9 cellular contexts compared by ENCODE assay signal in the genomic region with DNA sequence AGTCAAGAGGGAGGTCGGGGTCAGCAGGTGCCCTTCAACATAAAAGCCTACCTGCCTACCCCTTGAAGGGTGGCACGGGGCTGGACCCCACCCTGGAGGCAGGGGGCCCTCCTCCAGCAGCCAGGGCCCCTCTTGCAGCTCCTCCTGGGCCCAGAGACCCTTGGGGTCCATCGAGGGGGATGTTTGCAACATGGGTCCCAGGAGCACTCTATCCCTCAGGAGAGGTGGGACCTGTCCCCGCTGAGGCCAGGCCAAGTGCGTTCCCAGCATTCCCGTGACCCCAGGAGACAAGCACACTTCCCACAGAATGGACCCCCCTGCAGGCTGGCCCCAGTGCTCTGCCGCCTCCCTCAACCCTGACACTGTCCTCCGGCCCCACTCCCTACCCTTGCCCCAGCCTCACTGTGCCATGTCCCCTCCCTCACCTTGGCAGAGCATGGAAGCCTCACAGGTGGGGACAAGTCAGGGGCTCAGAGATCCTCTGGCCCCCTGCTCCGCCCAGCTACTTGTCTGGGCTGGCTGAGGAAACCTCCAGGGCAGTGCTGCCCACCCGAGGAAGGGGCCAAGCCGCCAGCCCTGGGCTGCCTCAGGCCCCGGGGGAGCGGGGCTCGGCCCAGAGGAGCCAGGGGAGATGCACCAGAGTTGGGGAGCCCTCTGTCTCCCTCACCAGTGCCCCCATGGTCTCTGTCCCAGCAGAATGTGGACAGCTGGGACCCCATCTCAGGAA. TPM values are rescaled to one million over a fixed set of nuclear protein-coding genes. Genes with fewer than 3 reads are reported as not detected.
DNase-seq lines count a peak whose midpoint lies in the region; ATAC-seq and TF ChIP-seq lines count a peak whose summit lies in the region.
"Had no signal": no experiment of that assay in that cellular context is flagged by ENCODE, and none has a peak within 500 bp of the region (broad histone marks: within the 10 kb centered on the region; RNA-seq: fewer than 3 reads in every experiment).

No MANE protein-coding gene starts in this region.

- ATAC-seq in activated CD8-positive, alpha-beta T cell treated with anti-CD3 and anti-CD28 coated beads for 36 hours: no peak
- no peak for ATAC-seq in activated CD8-positive, alpha-beta T cell treated with anti-CD3 and anti-CD28 coated beads, Interleukin-2, amount 10 ng/mL, durations not matched to agents 7 days and 5 days
- ATAC-seq in lung (ENCODE audit: insufficient read depth, low FRiP score) (no peak), GM21825 (IDR thresholded peaks at IDR 0.05; ENCODE audit: unreplicated experiment) (no peak)

- H3K27ac ChIP-seq in caudate nucleus (ENCODE audit: low read depth, low read length) (peak overlapping the region; percentile 89), lung (ENCODE audit: low read depth in 1 of 2, low read length in 1 of 2) (peak overlapping the region in 1 of 2 donors; percentile 91), testis (peak overlapping the region; percentile 93 to 98)
- H3K27ac ChIP-seq: epithelial cell of prostate had no signal

- TF ChIP-seq CTCF in activated CD8-positive, alpha-beta T cell treated with anti-CD3 and anti-CD28 coated beads for 36 hours (IDR thresholded peaks at IDR 0.05): no peak
- no peak for TF ChIP-seq CTCF in lung (IDR thresholded peaks at IDR 0.05; ENCODE audit: control extremely low read depth, extremely low read depth)
- no peak for TF ChIP-seq CTCF in testis (IDR thresholded peaks at IDR 0.05)

- peak overlapping the region; percentile 60 for H3K4me3 Mint-ChIP-seq in activated CD8-positive, alpha-beta T cell treated with anti-CD3 and anti-CD28 coated beads for 36 hours
- no peak overlapping the region for H3K4me3 Mint-ChIP-seq in activated CD8-positive, alpha-beta T cell treated with anti-CD3 and anti-CD28 coated beads, Interleukin-2, amount 10 ng/mL, durations not matched to agents 7 days and 5 days

- H3K4me1 ChIP-seq in lung (ENCODE audit: control insufficient read depth in 2 of 2, insufficient read depth in 2 of 2, low read length in 2 of 2) (peaks cover 15 to 40% of the 10 kb centered on the region in 2 donors), testis (peaks cover 64% of the 10 kb centered on the region)

- H3K27me3 ChIP-seq in lung (ENCODE audit: control insufficient read depth, insufficient read depth): no peaks in the 10 kb centered on the region
- no peaks in the 10 kb centered on the region for H3K27me3 ChIP-seq in testis

- H3K27ac Mint-ChIP-seq in activated CD8-positive, alpha-beta T cell treated with anti-CD3 and anti-CD28 coated beads for 36 hours: no peak overlapping the region
- no peak overlapping the region for H3K27ac Mint-ChIP-seq in activated CD8-positive, alpha-beta T cell treated with anti-CD3 and anti-CD28 coated beads, Interleukin-2, amount 10 ng/mL, durations not matched to agents 7 days and 5 days

- H3K4me3 ChIP-seq in lung (peak overlapping the region; percentile 81), testis (no peak overlapping the region)

- H3K4me1 Mint-ChIP-seq in activated CD8-positive, alpha-beta T cell treated with anti-CD3 and anti-CD28 coated beads for 36 hours (ENCODE audit: low read depth): no peaks in the 10 kb centered on the region
- no peaks in the 10 kb centered on the region for H3K4me1 Mint-ChIP-seq in activated CD8-positive, alpha-beta T cell treated with anti-CD3 and anti-CD28 coated beads, Interleukin-2, amount 10 ng/mL, durations not matched to agents 7 days and 5 days (ENCODE audit: low read depth)

- intact Hi-C loops in activated CD8-positive, alpha-beta T cell treated with anti-CD3 and anti-CD28 coated beads for 36 hours (cut with micrococcal nuclease): no loop called here
- intact Hi-C loops in testis (cut with DNase I; ENCODE audit: low total_unique reads): loop anchor here (5.0 kb wide), 1 partner anchor 547 kb away; a partner anchor contains a TSS

- no peaks in the 10 kb centered on the region for H3K9me3 Mint-ChIP-seq in activated CD8-positive, alpha-beta T cell treated with anti-CD3 and anti-CD28 coated beads for 36 hours
- no peaks in the 10 kb centered on the region for H3K9me3 Mint-ChIP-seq in activated CD8-positive, alpha-beta T cell treated with anti-CD3 and anti-CD28 coated beads, Interleukin-2, amount 10 ng/mL, durations not matched to agents 7 days and 5 days (ENCODE audit: insufficient read depth)

- POLR2A ChIA-PET in activated CD8-positive, alpha-beta T cell treated with anti-CD3 and anti-CD28 coated beads for 36 hours (lab: Charles Lee): interaction anchor here (1.0 to 1.2 kb wide), 3 partner anchors 9 to 19 kb away, joined by 3 to 4 read pairs (median 3); no protein-coding TSS in a partner anchor
- POLR2A ChIA-PET in activated CD8-positive, alpha-beta T cell treated with anti-CD3 and anti-CD28 coated beads, Interleukin-2, amount 10 ng/mL, durations not matched to agents 7 days and 5 days (lab: Charles Lee): interaction anchor here (1.5 kb wide), 1 partner anchor 17 kb away, joined by 3 read pairs; no protein-coding TSS in a partner anchor

- CTCF ChIA-PET in activated CD8-positive, alpha-beta T cell treated with anti-CD3 and anti-CD28 coated beads for 36 hours (lab: Charles Lee): interaction anchor here (1.3 kb wide), 1 partner anchor 19 kb away, joined by 3 read pairs; no protein-coding TSS in a partner anchor
- CTCF ChIA-PET in activated CD8-positive, alpha-beta T cell treated with anti-CD3 and anti-CD28 coated beads, Interleukin-2, amount 10 ng/mL, durations not matched to agents 7 days and 5 days (lab: Charles Lee): interaction anchor here (0.8 to 1.4 kb wide), 3 partner anchors 17 to 153 kb away, joined by 3 to 4 read pairs (median 3); a partner anchor contains a TSS

- TF ChIP-seq POLR2A in testis (IDR thresholded peaks at IDR 0.05): no peak

- peak; percentile 0 for DNase-seq in activated CD8-positive, alpha-beta T cell treated with anti-CD3 and anti-CD28 coated beads for 36 hours
- DNase-seq in activated CD8-positive, alpha-beta T cell treated with anti-CD3 and anti-CD28 coated beads, Interleukin-2, amount 10 ng/mL, durations not matched to agents 7 days and 5 days: no peak
- DNase-seq in caudate nucleus (lab: John Stamatoyannopoulos, UW): no peak
- DNase-seq in lung (ENCODE audit: low spot score): no peak
- peak; percentile 12 for DNase-seq in testis
- no peak for DNase-seq in cerebellar cortex (ENCODE audit: low spot score)
- no peak for DNase-seq in H4 (ENCODE audit: low spot score)

- no peaks in the 10 kb centered on the region for H3K9me3 ChIP-seq in lung (ENCODE audit: control insufficient read depth in 2 of 2, insufficient read depth in 1 of 2, low read length in 1 of 2)
- H3K9me3 ChIP-seq in testis: no peaks in the 10 kb centered on the region

- no peaks in the 10 kb centered on the region for H3K36me3 Mint-ChIP-seq in activated CD8-positive, alpha-beta T cell treated with anti-CD3 and anti-CD28 coated beads for 36 hours (ENCODE audit: low read depth)
- H3K36me3 Mint-ChIP-seq in activated CD8-positive, alpha-beta T cell treated with anti-CD3 and anti-CD28 coated beads, Interleukin-2, amount 10 ng/mL, durations not matched to agents 7 days and 5 days (ENCODE audit: low read depth): no peaks in the 10 kb centered on the region

- no peaks in the 10 kb centered on the region for H3K27me3 Mint-ChIP-seq in activated CD8-positive, alpha-beta T cell treated with anti-CD3 and anti-CD28 coated beads for 36 hours
- H3K27me3 Mint-ChIP-seq in activated CD8-positive, alpha-beta T cell treated with anti-CD3 and anti-CD28 coated beads, Interleukin-2, amount 10 ng/mL, durations not matched to agents 7 days and 5 days (ENCODE audit: low read depth): no peaks in the 10 kb centered on the region

- WGBS in lung, 2 donors: 81% methylated on average over 14 of the region's 14 CpGs
- WGBS in testis, 2 donors: 48 to 59% methylated on average over 5 to 13 of the region's 14 CpGs

- H3K36me3 ChIP-seq in lung (ENCODE audit: control insufficient read depth in 2 of 2, insufficient read depth in 2 of 2, low read length in 2 of 2) (peaks cover 0 to 27% of the 10 kb centered on the region in 2 donors), testis (ENCODE audit: low read depth, missing control alignments) (no peaks in the 10 kb centered on the region)

RNA-seq across cellular contexts. Expression of a gene that starts 2.2 kb away (rescaled TPM):
- 1 to 10 TPM; 1.5 to 2.3 TPM for total RNA-seq in activated CD8-positive, alpha-beta T cell treated with anti-CD3 and anti-CD28 coated beads for 36 hours
- total RNA-seq in activated CD8-positive, alpha-beta T cell treated with anti-CD3 and anti-CD28 coated beads, Interleukin-2, amount 10 ng/mL, durations not matched to agents 7 days and 5 days: 1 to 10 TPM; 5.9 to 6.9 TPM
- total RNA-seq in lung: 10 to 100 TPM; 37.5 to 65.1 TPM
- polyA plus RNA-seq in lung: 10 to 100 TPM; 34.4 to 58.2 TPM
- total RNA-seq in testis: 10 to 100 TPM; 73.8 to 76.4 TPM
- 51.6 TPM for polyA plus RNA-seq in testis (ENCODE audit: insufficient read depth, low read depth, low replicate concordance)
- 22.1 and 22.9 TPM in 2 replicates for total RNA-seq in H4 (2014; rRNA removed; shearing (Covaris generic))

RNA-seq across cellular contexts. Expression of a gene that starts 17.8 kb away (rescaled TPM):
- 10 to 100 TPM; 18.4 to 19.5 TPM for total RNA-seq in activated CD8-positive, alpha-beta T cell treated with anti-CD3 and anti-CD28 coated beads for 36 hours
- total RNA-seq in activated CD8-positive, alpha-beta T cell treated with anti-CD3 and anti-CD28 coated beads, Interleukin-2, amount 10 ng/mL, durations not matched to agents 7 days and 5 days: 10 to 100 TPM; 22.0 to 25.8 TPM
- total RNA-seq in lung (10 to 100 TPM; 12.8 to 21.0 TPM), testis (10 to 100 TPM; 40.1 to 44.0 TPM)
- polyA plus RNA-seq in lung (10 to 100 TPM in 1 of 2 donors, 1 to 10 TPM in 1; 5.6 to 11.5 TPM), testis (ENCODE audit: insufficient read depth, low read depth, low replicate concordance) (13.8 TPM)
- 7.6 and 11.0 TPM in 2 replicates for total RNA-seq in H4 (2014; rRNA removed; shearing (Covaris generic))

RNA-seq across cellular contexts. Expression of a gene that starts 17.8 kb away (rescaled TPM):
- 1 to 10 TPM; 2.1 to 2.9 TPM for total RNA-seq in activated CD8-positive, alpha-beta T cell treated with anti-CD3 and anti-CD28 coated beads for 36 hours
- total RNA-seq in activated CD8-positive, alpha-beta T cell treated with anti-CD3 and anti-CD28 coated beads, Interleukin-2, amount 10 ng/mL, durations not matched to agents 7 days and 5 days: 1 to 10 TPM; 2.4 to 2.5 TPM
- total RNA-seq in lung (1 to 10 TPM; 3.3 to 3.7 TPM), testis (10 to 100 TPM; 22.9 to 23.7 TPM)
- polyA plus RNA-seq in lung (1 to 10 TPM in 1 of 2 donors, under 1 TPM in 1; 0.68 to 1.1 TPM), testis (ENCODE audit: insufficient read depth, low read depth, low replicate concordance) (12.2 TPM)
- total RNA-seq in H4 (2014; rRNA removed; shearing (Covaris generic)): 1.0 and 1.8 TPM in 2 replicates

Comparison
In these comparisons a context has a peak if more than half of its experiments do, and no peak if none do; other contexts are left out.
1. DNase-seq: peak in activated CD8-positive, alpha-beta T cell treated with anti-CD3 and anti-CD28 coated beads for 36 hours (single experiment) and testis (single experiment); none in activated CD8-positive, alpha-beta T cell treated with anti-CD3 and anti-CD28 coated beads, Interleukin-2, amount 10 ng/mL, durations not matched to agents 7 days and 5 days (single experiment), caudate nucleus (0 of 61), lung (single experiment), cerebellar cortex (single experiment) and H4 (single experiment).